ENCODE assay signal across 8 cellular contexts in the genomic region with DNA sequence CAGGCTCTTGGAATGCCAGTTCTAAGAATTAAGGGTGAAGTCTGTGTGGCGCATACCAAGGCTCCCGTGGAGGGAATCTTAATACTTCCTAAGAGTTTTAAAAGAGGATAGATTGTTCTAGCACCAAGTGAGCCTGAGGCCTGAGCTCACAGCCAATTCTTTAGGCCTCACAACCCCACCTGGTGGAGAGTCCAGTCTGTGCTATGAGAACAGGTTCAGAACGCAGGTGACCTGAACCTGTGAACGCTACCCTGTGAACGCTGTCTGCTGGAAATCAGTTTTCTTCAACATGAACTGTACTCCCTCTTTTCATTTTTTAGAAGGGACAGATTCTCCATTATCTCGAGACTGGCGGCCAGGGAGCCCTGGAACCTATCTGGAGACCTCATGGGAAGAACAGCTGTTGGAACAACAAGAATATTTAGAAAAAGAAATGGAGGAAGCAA. TPM values are rescaled to one million over a fixed set of nuclear protein-coding genes. Genes with fewer than 3 reads are reported as not detected.
DNase-seq lines count a peak whose midpoint lies in the region; ATAC-seq and TF ChIP-seq lines count a peak whose summit lies in the region.

No MANE protein-coding gene starts in this region.

- peak; percentile 58 to 93 for ATAC-seq in upper lobe of left lung (ENCODE audit: low FRiP score in 2 of 2)

- H3K27ac Mint-ChIP-seq in activated T-helper 1 cell treated with anti-CD3 and anti-CD28 coated beads, Interleukin-12 subunit alpha, Interleukin-12 subunit beta, Interleukin-2, Interleukin-4 antibody, amounts not matched to agents 30 ng/mL and 10 ng/mL and 1 ng/mL, durations not matched to agents 14 hours and 24 hours and 36 hours, result no peak overlapping the region

- DNase-seq in DMS53 treated with DMSO at 0.1 percent for 48 hours (lab: John Stamatoyannopoulos, UW; ENCODE audit: unreplicated experiment) (peak; percentile 65), NCI-H345 (lab: John Stamatoyannopoulos, UW) (peak; percentile 38), fibroblast of the aortic adventitia (ENCODE audit: low read depth) (peak; percentile 53), occipital lobe (lab: John Stamatoyannopoulos, UW) (peak; percentile 17), upper lobe of left lung (peak in 1 of 2 donors; percentile 86), A172 (ENCODE audit: low spot score) (no peak)
- DNase-seq in activated T-helper 1 cell treated with anti-CD3 and anti-CD28 coated beads, Interleukin-12 subunit alpha, Interleukin-12 subunit beta, Interleukin-2, Interleukin-4 antibody, amounts not matched to agents 30 ng/mL and 10 ng/mL and 1 ng/mL, durations not matched to agents 14 hours and 24 hours and 36 hours (ENCODE audit: low spot score), result peak; percentile 34

- H3K4me3 Mint-ChIP-seq in activated T-helper 1 cell treated with anti-CD3 and anti-CD28 coated beads, Interleukin-12 subunit alpha, Interleukin-12 subunit beta, Interleukin-2, Interleukin-4 antibody, amounts not matched to agents 30 ng/mL and 10 ng/mL and 1 ng/mL, durations not matched to agents 14 hours and 24 hours and 36 hours, result no peak overlapping the region

- TF ChIP-seq EP300 in upper lobe of left lung (IDR thresholded peaks at IDR 0.05), result no peak

- POLR2A ChIA-PET in HEK293 (lab: Yijun Ruan, JAX), result interaction anchor here (0.5 to 1.8 kb wide), 4 partner anchors 39 to 111 kb away, joined by 4 to 8 read pairs (median 6); a partner anchor contains a TSS

- no peaks in the 10 kb centered on the region for H3K27me3 ChIP-seq in upper lobe of left lung

- no peak overlapping the region for H3K4me3 ChIP-seq in HEK293 (ENCODE audit: low read depth, low read length)
- H3K4me3 ChIP-seq in fibroblast of the aortic adventitia (ENCODE audit: low read depth, low read length), result no peak overlapping the region
- H3K4me3 ChIP-seq in upper lobe of left lung, result peak overlapping the region in 3 of 4 donors; percentile 29 to 48 (median 40)

- no peak for TF ChIP-seq CTCF in HEK293 (tag by site-specific recombination; IDR thresholded peaks at IDR 0.05)
- peak; percentile 63 for TF ChIP-seq CTCF in fibroblast of the aortic adventitia (IDR thresholded peaks at IDR 0.05; ENCODE audit: insufficient read depth, low read length)
- TF ChIP-seq CTCF in upper lobe of left lung (IDR thresholded peaks at IDR 0.05), result peak; percentile 25 to 72 (median 55)

- 52 to 70% methylated on average over 7 of the region's 7 CpGs for WGBS in upper lobe of left lung, 2 donors

- H3K36me3 ChIP-seq in HEK293 (ENCODE audit: control insufficient read depth in 2 of 2, insufficient read depth in 1 of 2, low read length in 2 of 2) (peaks cover 0 to 53% of the 10 kb centered on the region in 2 experiments; a peak in 1 of 3 replicates), upper lobe of left lung (peaks cover 0 to 20% (median 0%) of the 10 kb centered on the region in 4 donors)

- intact Hi-C loops in activated T-helper 1 cell treated with anti-CD3 and anti-CD28 coated beads, Interleukin-12 subunit alpha, Interleukin-12 subunit beta, Interleukin-2, Interleukin-4 antibody, amounts not matched to agents 30 ng/mL and 10 ng/mL and 1 ng/mL, durations not matched to agents 14 hours and 24 hours and 36 hours (cut with micrococcal nuclease), result loop anchor here (1.0 to 2.0 kb wide), 4 partner anchors 51 to 111 kb away; a partner anchor contains a TSS

- H3K9me3 ChIP-seq in HEK293 (ENCODE audit: control insufficient read depth, insufficient read depth, low read depth, low read length) (no peaks in the 10 kb centered on the region), upper lobe of left lung (no peaks in the 10 kb centered on the region)

- H3K27ac ChIP-seq in HEK293 (ENCODE audit: extremely low read depth, low read depth, low read length), result no peak overlapping the region
- H3K27ac ChIP-seq in upper lobe of left lung, result peak overlapping the region; percentile 37 to 71 (median 56)

- no peaks in the 10 kb centered on the region for H3K9me3 Mint-ChIP-seq in activated T-helper 1 cell treated with anti-CD3 and anti-CD28 coated beads, Interleukin-12 subunit alpha, Interleukin-12 subunit beta, Interleukin-2, Interleukin-4 antibody, amounts not matched to agents 30 ng/mL and 10 ng/mL and 1 ng/mL, durations not matched to agents 14 hours and 24 hours and 36 hours

- H3K36me3 Mint-ChIP-seq in activated T-helper 1 cell treated with anti-CD3 and anti-CD28 coated beads, Interleukin-12 subunit alpha, Interleukin-12 subunit beta, Interleukin-2, Interleukin-4 antibody, amounts not matched to agents 30 ng/mL and 10 ng/mL and 1 ng/mL, durations not matched to agents 14 hours and 24 hours and 36 hours (ENCODE audit: low read depth), result peaks cover 9% of the 10 kb centered on the region

- peaks cover 3% of the 10 kb centered on the region; the same call in 1 of the 2 replicates for H3K4me1 ChIP-seq in HEK293 (ENCODE audit: control insufficient read depth, insufficient read depth, low read length)
- peaks cover 10 to 28% (median 19%) of the 10 kb centered on the region in 4 donors for H3K4me1 ChIP-seq in upper lobe of left lung

- peaks cover 6% of the 10 kb centered on the region for H3K27me3 Mint-ChIP-seq in activated T-helper 1 cell treated with anti-CD3 and anti-CD28 coated beads, Interleukin-12 subunit alpha, Interleukin-12 subunit beta, Interleukin-2, Interleukin-4 antibody, amounts not matched to agents 30 ng/mL and 10 ng/mL and 1 ng/mL, durations not matched to agents 14 hours and 24 hours and 36 hours (ENCODE audit: insufficient read depth)

- H3K4me1 Mint-ChIP-seq in activated T-helper 1 cell treated with anti-CD3 and anti-CD28 coated beads, Interleukin-12 subunit alpha, Interleukin-12 subunit beta, Interleukin-2, Interleukin-4 antibody, amounts not matched to agents 30 ng/mL and 10 ng/mL and 1 ng/mL, durations not matched to agents 14 hours and 24 hours and 36 hours (ENCODE audit: low read depth), result peaks cover 9% of the 10 kb centered on the region

- CTCF ChIA-PET in HEK293 (lab: Yijun Ruan, JAX), result interaction anchor here (0.6 to 7.8 kb wide), 31 partner anchors 9 to 713 kb away, joined by 3 to 166 read pairs (median 5); a partner anchor contains a TSS

- TF ChIP-seq POLR2A in upper lobe of left lung (IDR thresholded peaks at IDR 0.05), result peak in 1 of 4 donors; percentile 36

TF ChIP-seq in HEK293, 187 proteins besides CTCF, POLR2A, EP300 and RAD21 (continues in another document):
- TF ChIP-seq ZNF747 (tag by site-specific recombination; IDR thresholded peaks at IDR 0.05), result no peak
- TF ChIP-seq, protein P1, sequence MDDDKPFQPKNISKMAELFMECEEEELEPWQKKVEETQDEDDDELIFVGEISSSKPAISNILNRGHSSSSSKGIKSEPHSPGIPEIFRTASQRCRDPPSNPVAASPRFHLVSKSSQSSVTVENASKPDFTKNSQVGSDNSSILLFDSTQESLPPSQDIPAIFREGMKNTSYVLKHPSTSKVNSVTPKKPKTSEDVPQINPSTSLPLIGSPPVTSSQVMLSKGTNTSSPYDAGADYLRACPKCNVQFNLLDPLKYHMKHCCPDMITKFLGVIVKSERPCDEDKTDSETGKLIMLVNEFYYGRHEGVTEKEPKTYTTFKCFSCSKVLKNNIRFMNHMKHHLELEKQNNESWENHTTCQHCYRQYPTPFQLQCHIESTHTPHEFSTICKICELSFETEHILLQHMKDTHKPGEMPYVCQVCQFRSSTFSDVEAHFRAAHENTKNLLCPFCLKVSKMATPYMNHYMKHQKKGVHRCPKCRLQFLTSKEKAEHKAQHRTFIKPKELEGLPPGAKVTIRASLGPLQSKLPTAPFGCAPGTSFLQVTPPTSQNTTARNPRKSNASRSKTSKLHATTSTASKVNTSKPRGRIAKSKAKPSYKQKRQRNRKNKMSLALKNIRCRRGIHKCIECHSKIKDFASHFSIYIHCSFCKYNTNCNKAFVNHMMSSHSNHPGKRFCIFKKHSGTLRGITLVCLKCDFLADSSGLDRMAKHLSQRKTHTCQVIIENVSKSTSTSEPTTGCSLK (tag by site-specific recombination; IDR thresholded peaks at IDR 0.05), result no peak
- no peak for TF ChIP-seq ZNF175 (tag by site-specific recombination; IDR thresholded peaks at IDR 0.05)
- TF ChIP-seq, protein P2, sequence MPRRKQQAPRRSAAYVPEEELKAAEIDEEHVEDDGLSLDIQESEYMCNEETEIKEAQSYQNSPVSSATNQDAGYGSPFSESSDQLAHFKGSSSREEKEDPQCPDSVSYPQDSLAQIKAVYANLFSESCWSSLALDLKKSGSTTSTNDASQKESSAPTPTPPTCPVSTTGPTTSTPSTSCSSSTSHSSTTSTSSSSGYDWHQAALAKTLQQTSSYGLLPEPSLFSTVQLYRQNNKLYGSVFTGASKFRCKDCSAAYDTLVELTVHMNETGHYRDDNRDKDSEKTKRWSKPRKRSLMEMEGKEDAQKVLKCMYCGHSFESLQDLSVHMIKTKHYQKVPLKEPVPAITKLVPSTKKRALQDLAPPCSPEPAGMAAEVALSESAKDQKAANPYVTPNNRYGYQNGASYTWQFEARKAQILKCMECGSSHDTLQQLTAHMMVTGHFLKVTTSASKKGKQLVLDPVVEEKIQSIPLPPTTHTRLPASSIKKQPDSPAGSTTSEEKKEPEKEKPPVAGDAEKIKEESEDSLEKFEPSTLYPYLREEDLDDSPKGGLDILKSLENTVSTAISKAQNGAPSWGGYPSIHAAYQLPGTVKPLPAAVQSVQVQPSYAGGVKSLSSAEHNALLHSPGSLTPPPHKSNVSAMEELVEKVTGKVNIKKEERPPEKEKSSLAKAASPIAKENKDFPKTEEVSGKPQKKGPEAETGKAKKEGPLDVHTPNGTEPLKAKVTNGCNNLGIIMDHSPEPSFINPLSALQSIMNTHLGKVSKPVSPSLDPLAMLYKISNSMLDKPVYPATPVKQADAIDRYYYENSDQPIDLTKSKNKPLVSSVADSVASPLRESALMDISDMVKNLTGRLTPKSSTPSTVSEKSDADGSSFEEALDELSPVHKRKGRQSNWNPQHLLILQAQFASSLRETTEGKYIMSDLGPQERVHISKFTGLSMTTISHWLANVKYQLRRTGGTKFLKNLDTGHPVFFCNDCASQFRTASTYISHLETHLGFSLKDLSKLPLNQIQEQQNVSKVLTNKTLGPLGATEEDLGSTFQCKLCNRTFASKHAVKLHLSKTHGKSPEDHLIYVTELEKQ (tag by site-specific recombination; IDR thresholded peaks at IDR 0.05; ENCODE audit: borderline replicate concordance), result no peak

RNA-seq across cellular contexts. Expression of a gene that starts 43.2 kb away (rescaled TPM):
- total RNA-seq in activated T-helper 1 cell treated with anti-CD3 and anti-CD28 coated beads, Interleukin-12 subunit alpha, Interleukin-12 subunit beta, Interleukin-2, Interleukin-4 antibody, amounts not matched to agents 30 ng/mL and 10 ng/mL and 1 ng/mL, durations not matched to agents 14 hours and 24 hours and 36 hours, result 52.0 and 54.5 TPM in 2 replicates
- 16.6 and 35.0 TPM in 2 replicates for total RNA-seq in fibroblast of the aortic adventitia (ENCODE audit: low replicate concordance)
- total RNA-seq in occipital lobe, result 46.5 TPM
- total RNA-seq in upper lobe of left lung, result 10 to 100 TPM; 12.6 to 37.7 (median 27.2) TPM
- 35.1 and 40.6 TPM in 2 replicates for total RNA-seq in A172 (2014; rRNA removed; shearing (Covaris generic))

RNA-seq across cellular contexts. Expression of a gene that starts 44.9 kb away (rescaled TPM):
- 15.2 and 16.0 TPM in 2 replicates for total RNA-seq in activated T-helper 1 cell treated with anti-CD3 and anti-CD28 coated beads, Interleukin-12 subunit alpha, Interleukin-12 subunit beta, Interleukin-2, Interleukin-4 antibody, amounts not matched to agents 30 ng/mL and 10 ng/mL and 1 ng/mL, durations not matched to agents 14 hours and 24 hours and 36 hours
- total RNA-seq in fibroblast of the aortic adventitia (ENCODE audit: low replicate concordance), result 22.1 and 24.8 TPM in 2 replicates
- 78.5 TPM for total RNA-seq in occipital lobe
- 10 to 100 TPM; 10.9 to 55.5 (median 15.7) TPM for total RNA-seq in upper lobe of left lung
- 6.2 and 6.9 TPM in 2 replicates for total RNA-seq in A172 (2014; rRNA removed; shearing (Covaris generic))

Comparison
In these comparisons a context has a peak if more than half of its experiments do, and no peak if none do; other contexts are left out.
1. H3K4me3 ChIP-seq: peak in upper lobe of left lung (3 of 4); none in HEK293 (single experiment) and fibroblast of the aortic adventitia (single experiment).